Comparison of ENCODE assay signal across 11 cellular contexts in the genomic region with DNA sequence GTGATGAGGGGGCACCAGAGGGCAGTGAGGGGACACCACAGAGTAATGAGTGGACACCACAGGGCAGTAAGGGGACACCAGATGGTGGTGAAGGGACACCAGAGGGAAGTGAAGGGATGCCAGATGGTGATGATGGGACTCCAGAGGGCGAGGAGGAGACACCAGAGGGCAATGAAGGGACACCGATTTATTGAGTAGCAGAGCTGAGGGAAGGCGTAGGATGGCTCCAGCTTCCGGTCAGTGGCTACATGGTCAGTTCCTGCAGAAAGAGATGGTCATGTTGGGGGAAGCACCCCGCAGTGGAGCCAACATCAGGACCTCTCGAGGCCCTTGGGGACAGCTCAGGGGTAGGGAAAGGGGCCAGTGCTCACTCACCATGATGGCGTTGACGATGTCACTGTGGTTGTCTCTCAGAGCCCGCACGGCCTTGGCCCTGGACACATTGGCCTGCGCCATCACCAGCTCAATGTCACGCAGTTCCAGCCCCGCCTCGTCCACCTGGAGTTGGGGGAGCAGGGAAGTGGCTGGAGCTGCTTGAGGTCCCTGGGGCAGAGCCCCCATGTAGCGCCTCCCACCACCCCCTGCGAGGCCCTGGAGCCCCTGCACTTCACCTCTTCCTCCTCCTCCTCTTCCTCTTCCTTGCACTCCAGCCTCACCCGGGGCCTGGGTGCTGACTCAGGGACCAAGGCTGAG. TPM values are rescaled to one million over a fixed set of nuclear protein-coding genes. Genes with fewer than 3 reads are reported as not detected.
A peak's percentile ranks its signal among the peaks of the same experiment; 100 is the strongest.
DNase-seq lines count a peak whose midpoint lies in the region; ATAC-seq and TF ChIP-seq lines count a peak whose summit lies in the region.
"Had no signal": no experiment of that assay in that cellular context is flagged by ENCODE, and none has a peak within 500 bp of the region (broad histone marks: within the 10 kb centered on the region; RNA-seq: fewer than 3 reads in every experiment).

No MANE protein-coding gene starts in this region.

- TF ChIP-seq CTCF in neural crest cell (conservative IDR thresholded peaks at IDR 0.05): no peak
- TF ChIP-seq CTCF in omental fat pad (IDR thresholded peaks at IDR 0.05): no peak

- no peak for ATAC-seq in activated CD4-positive, CD25-positive, alpha-beta regulatory T cell treated with anti-CD3 and anti-CD28 coated beads, Interleukin-2, amount 50 U/mL, for 24 hours
- ATAC-seq in activated naive CD8-positive, alpha-beta T cell treated with anti-CD3 and anti-CD28 coated beads, Interleukin-2, amount 50 U/mL, for 24 hours: peak; percentile 30
- ATAC-seq in omental fat pad (ENCODE audit: low FRiP score) (no peak), HG02759 (IDR thresholded peaks at IDR 0.05; ENCODE audit: unreplicated experiment) (no peak)

- no peaks in the 10 kb centered on the region for H3K9me3 Mint-ChIP-seq in activated naive CD8-positive, alpha-beta T cell treated with anti-CD3 and anti-CD28 coated beads, Interleukin-2, amount 50 U/mL, for 24 hours
- H3K9me3 Mint-ChIP-seq in neural crest cell: no peaks in the 10 kb centered on the region
- H3K9me3 Mint-ChIP-seq: activated CD4-positive, alpha-beta memory T cell treated with anti-CD3 and anti-CD28 coated beads for 36 hours had no signal

- no peaks in the 10 kb centered on the region for H3K4me1 Mint-ChIP-seq in activated naive CD8-positive, alpha-beta T cell treated with anti-CD3 and anti-CD28 coated beads, Interleukin-2, amount 50 U/mL, for 24 hours
- H3K4me1 Mint-ChIP-seq in neural crest cell: peaks cover 5% of the 10 kb centered on the region

- H3K27ac Mint-ChIP-seq in activated naive CD8-positive, alpha-beta T cell treated with anti-CD3 and anti-CD28 coated beads, Interleukin-2, amount 50 U/mL, for 24 hours: no peak overlapping the region
- H3K27ac Mint-ChIP-seq in neural crest cell (ENCODE audit: unreplicated experiment): no peak overlapping the region
- H3K27ac Mint-ChIP-seq: activated CD4-positive, alpha-beta memory T cell treated with anti-CD3 and anti-CD28 coated beads for 36 hours had no signal

- no peak overlapping the region for H3K4me3 Mint-ChIP-seq in activated naive CD8-positive, alpha-beta T cell treated with anti-CD3 and anti-CD28 coated beads, Interleukin-2, amount 50 U/mL, for 24 hours
- peak overlapping the region; percentile 38 for H3K4me3 Mint-ChIP-seq in neural crest cell
- H3K4me3 Mint-ChIP-seq: activated CD4-positive, alpha-beta memory T cell treated with anti-CD3 and anti-CD28 coated beads for 36 hours had no signal

- peaks cover 5% of the 10 kb centered on the region for H3K36me3 Mint-ChIP-seq in activated naive CD8-positive, alpha-beta T cell treated with anti-CD3 and anti-CD28 coated beads, Interleukin-2, amount 50 U/mL, for 24 hours (ENCODE audit: low read depth)
- peaks cover 3% of the 10 kb centered on the region for H3K36me3 Mint-ChIP-seq in neural crest cell (ENCODE audit: low read depth)

- DNase-seq in activated CD4-positive, CD25-positive, alpha-beta regulatory T cell treated with anti-CD3 and anti-CD28 coated beads, Interleukin-2, amount 50 U/mL, for 72 hours: peak; percentile 29
- DNase-seq in M059J (ENCODE audit: low read depth) (peak; percentile 32), neural crest cell (ENCODE audit: low read depth, low spot score) (no peak), omental fat pad (ENCODE audit: low spot score) (no peak), SIG-M5 treated with dmso at 0.1 percent for 504 hours (lab: John Stamatoyannopoulos, UW; ENCODE audit: unreplicated experiment) (no peak)
- no peak for DNase-seq in activated naive CD8-positive, alpha-beta T cell treated with anti-CD3 and anti-CD28 coated beads, Interleukin-2, amount 50 U/mL, for 24 hours
- DNase-seq: NCI-H2029, transverse colon had no signal

- no peaks in the 10 kb centered on the region for H3K27me3 Mint-ChIP-seq in activated naive CD8-positive, alpha-beta T cell treated with anti-CD3 and anti-CD28 coated beads, Interleukin-2, amount 50 U/mL, for 24 hours
- no peaks in the 10 kb centered on the region for H3K27me3 Mint-ChIP-seq in neural crest cell (ENCODE audit: low read depth)
- H3K27me3 Mint-ChIP-seq: activated CD4-positive, alpha-beta memory T cell treated with anti-CD3 and anti-CD28 coated beads for 36 hours had no signal

RNA-seq across cellular contexts. Expression of a gene that starts 8.4 kb away (rescaled TPM):
- total RNA-seq in M059J (2014; rRNA removed; shearing (Covaris generic)): 0.54 and 3.2 TPM in 2 replicates
- 7.2 and 9.7 TPM in 2 replicates for total RNA-seq in neural crest cell
- total RNA-seq in omental fat pad: 1 to 10 TPM; 1.4 to 4.4 (median 3.0) TPM

RNA-seq across cellular contexts. Expression of a gene that starts 31.1 kb away (rescaled TPM):
- total RNA-seq in M059J (2014; rRNA removed; shearing (Covaris generic)): 55.3 and 66.6 TPM in 2 replicates
- total RNA-seq in neural crest cell: 104 and 109 TPM in 2 replicates
- 10 to 100 TPM; 44.4 to 70.7 (median 49.8) TPM for total RNA-seq in omental fat pad

Comparison
In these comparisons a context has a peak if more than half of its experiments do, and no peak if none do; other contexts are left out.
1. DNase-seq: peak in activated CD4-positive, CD25-positive, alpha-beta regulatory T cell treated with anti-CD3 and anti-CD28 coated beads, Interleukin-2, amount 50 U/mL, for 72 hours (single experiment) and M059J (single experiment); none in activated naive CD8-positive, alpha-beta T cell treated with anti-CD3 and anti-CD28 coated beads, Interleukin-2, amount 50 U/mL, for 24 hours (single experiment), neural crest cell (single experiment), omental fat pad (single experiment) and SIG-M5 treated with dmso at 0.1 percent for 504 hours (single experiment).